ENCODE assay signal across 19 cellular contexts in genomic region chr2:184730288-184730687, GRCh38.
A peak's percentile ranks its signal among the peaks of the same experiment; 100 is the strongest.
DNase-seq lines count a peak whose midpoint lies in the region; ATAC-seq and TF ChIP-seq lines count a peak whose summit lies in the region.
"Had no signal": no experiment of that assay in that cellular context is flagged by ENCODE, and none has a peak within 500 bp of the region (broad histone marks: within the 10 kb centered on the region; RNA-seq: fewer than 3 reads in every experiment).

No MANE protein-coding gene starts in this region.

- POLR2A ChIA-PET in RWPE1 (lab: Yijun Ruan, JAX; ENCODE audit: low non-redundant PET) = no interaction called here

- H3K36me3 ChIP-seq in left ventricle myocardium inferior = no peaks in the 10 kb centered on the region

- peak; percentile 18 for DNase-seq in SIG-M5 treated with dmso at 0.1 percent for 504 hours (lab: John Stamatoyannopoulos, UW; ENCODE audit: unreplicated experiment)
- DNase-seq in SIG-M5 (lab: John Stamatoyannopoulos, UW) = no peak
- DNase-seq in RWPE1 (ENCODE audit: low spot score) = no peak
- no peak for DNase-seq in left ventricle myocardium inferior
- DNase-seq in NCI-H2029 (lab: John Stamatoyannopoulos, UW) = no peak
- DNase-seq: 8988T; activated CD4-positive, alpha-beta T cell treated with anti-CD3 and anti-CD28 coated beads for 4 hours; activated naive CD8-positive, alpha-beta T cell treated with anti-CD3 and anti-CD28 coated beads, Interleukin-2, amount 10 ng/mL, durations not matched to agents 7 days and 5 days; activated T-cell treated with anti-CD3 and anti-CD28 coated beads, Interleukin-2, amount 50 U/mL, for 1 hour; CD8-positive, alpha-beta memory T cell; effector memory CD8-positive, alpha-beta T cell; NCI-H187; NCI-H526 treated with DMSO at 0.1 percent for 48 hours had no signal

- peaks cover 11% of the 10 kb centered on the region for H3K9me3 ChIP-seq in left ventricle myocardium inferior (replicated peaks)

- ATAC-seq in HG02840 (IDR thresholded peaks at IDR 0.05; ENCODE audit: low FRiP score, unreplicated experiment) (peak; percentile 81), HG03457 (IDR thresholded peaks at IDR 0.05; ENCODE audit: unreplicated experiment) (peak; percentile 89), GM18498 (IDR thresholded peaks at IDR 0.05; ENCODE audit: unreplicated experiment) (no peak)
- ATAC-seq: effector memory CD8-positive, alpha-beta T cell had no signal

- no peaks in the 10 kb centered on the region for H3K4me1 ChIP-seq in left ventricle myocardium inferior

- CTCF ChIA-PET in RWPE1 (lab: Yijun Ruan, JAX) = no interaction called here

- no peaks in the 10 kb centered on the region for H3K27me3 ChIP-seq in left ventricle myocardium inferior (ENCODE audit: low read depth)

- no peak overlapping the region for H3K4me3 ChIP-seq in left ventricle myocardium inferior
- H3K4me3 ChIP-seq: lung had no signal

- no peak overlapping the region for H3K27ac ChIP-seq in RWPE1
- H3K27ac ChIP-seq in left ventricle myocardium inferior (replicated peaks) = no peak overlapping the region
- H3K27ac ChIP-seq: HL-60, KMS-11 had no signal

- intact Hi-C loops in left ventricle myocardium inferior (cut with micrococcal nuclease) = no loop called here

- TF ChIP-seq CTCF in RWPE1 (conservative IDR thresholded peaks at IDR 0.05; ENCODE audit: low read depth) (no peak), left ventricle myocardium inferior (IDR thresholded peaks at IDR 0.05; ENCODE audit: borderline replicate concordance) (no peak)
